ENCODE assay signal across 10 cellular contexts in genomic region chr1:205976708-205977107, GRCh38. TPM values are rescaled to one million over a fixed set of nuclear protein-coding genes. Genes with fewer than 3 reads are reported as not detected.
DNase-seq lines count a peak whose midpoint lies in the region; ATAC-seq, FAIRE-seq and TF ChIP-seq lines count a peak whose summit lies in the region.
"Had no signal": no experiment of that assay in that cellular context is flagged by ENCODE, and none has a peak within 500 bp of the region (broad histone marks: within the 10 kb centered on the region; RNA-seq: fewer than 3 reads in every experiment).

No MANE protein-coding gene starts in this region.

- DNase-seq in ELF-1 (ENCODE audit: low read depth, low spot score): peak; percentile 56
- peak; percentile 49 for DNase-seq in NCI-H510A treated with DMSO at 0.1 percent for 48 hours (lab: John Stamatoyannopoulos, UW)
- peak; percentile 12 for DNase-seq in fibroblast of gingiva (ENCODE audit: low read depth)
- DNase-seq in pancreas: no peak
- DNase-seq in KBM-7: no peak
- DNase-seq in progenitor cell of endocrine pancreas (ENCODE audit: low spot score, unreplicated experiment): no peak
- DNase-seq in cerebellar cortex (ENCODE audit: low spot score): no peak
- DNase-seq in cerebellar nuclear complex (lab: John Stamatoyannopoulos, UW): no peak

- H3K4me3 Mint-ChIP-seq in progenitor cell of endocrine pancreas (ENCODE audit: low read depth): no peak overlapping the region
- H3K4me3 Mint-ChIP-seq: activated CD8-positive, alpha-beta T cell treated with anti-CD3 and anti-CD28 coated beads, Interleukin-2, amount 10 ng/mL, durations not matched to agents 7 days and 5 days had no signal

- no peaks in the 10 kb centered on the region for H3K9me3 Mint-ChIP-seq in progenitor cell of endocrine pancreas (ENCODE audit: low read depth)

- peak overlapping the region in 2 of 4 donors; percentile 27 to 34 for H3K27ac ChIP-seq in pancreas
- H3K27ac ChIP-seq: esophagus muscularis mucosa had no signal

- no peak for FAIRE-seq in pancreas (lab: Jason Lieb, UNC)

- TF ChIP-seq CTCF in pancreas (IDR thresholded peaks at IDR 0.05): no peak
- no peak for TF ChIP-seq CTCF in progenitor cell of endocrine pancreas (IDR thresholded peaks at IDR 0.05; ENCODE audit: unreplicated experiment)

- no peak overlapping the region for H3K27ac Mint-ChIP-seq in progenitor cell of endocrine pancreas
- H3K27ac Mint-ChIP-seq: activated CD8-positive, alpha-beta T cell treated with anti-CD3 and anti-CD28 coated beads, Interleukin-2, amount 10 ng/mL, durations not matched to agents 7 days and 5 days had no signal

- H3K4me1 ChIP-seq in pancreas: no peaks in the 10 kb centered on the region

- H3K27me3 Mint-ChIP-seq in progenitor cell of endocrine pancreas: no peaks in the 10 kb centered on the region

- no peak overlapping the region for H3K4me3 ChIP-seq in pancreas
- H3K4me3 ChIP-seq: esophagus muscularis mucosa had no signal

- in situ Hi-C loops in KBM-7 (cut with MboI; ENCODE audit: low pct_unique_long_range_greater_than_20kb, low sequenced_read_pairs): no loop called here

- H3K9me3 ChIP-seq in pancreas: no peaks in the 10 kb centered on the region
- H3K9me3 ChIP-seq: esophagus muscularis mucosa had no signal

- no peaks in the 10 kb centered on the region for H3K36me3 ChIP-seq in pancreas
- H3K36me3 ChIP-seq: esophagus muscularis mucosa had no signal

- no peaks in the 10 kb centered on the region for H3K36me3 Mint-ChIP-seq in progenitor cell of endocrine pancreas (ENCODE audit: insufficient read depth)

- 39 to 47% methylated on average over 7 of the region's 7 CpGs for WGBS in pancreas, 2 donors

- peak in 3 of 4 donors; percentile 44 to 69 (median 53) for ATAC-seq in pancreas

- H3K4me1 Mint-ChIP-seq in progenitor cell of endocrine pancreas (ENCODE audit: low read depth): peaks cover 8% of the 10 kb centered on the region

- intact Hi-C loops in pancreas (cut with DNase I): loop anchor here (5.0 to 10.0 kb wide), 4 partner anchors 52 to 184 kb away; no protein-coding TSS in a partner anchor

- H3K27me3 ChIP-seq in pancreas: no peaks in the 10 kb centered on the region

RNA-seq across cellular contexts. Expression of gene RAB7B, which starts 26.5 kb away (rescaled TPM):
- total RNA-seq in pancreas (1 to 10 TPM in 2 of 6 donors, under 1 TPM in 4; 0.24 to 4.0 (median 0.41) TPM), progenitor cell of endocrine pancreas (0.13 TPM in 1 of 2 replicates, not detected in the other)
- polyA plus RNA-seq in pancreas: under 1 TPM; 0.73 to 0.95 TPM
- total RNA-seq: activated CD8-positive, alpha-beta T cell treated with anti-CD3 and anti-CD28 coated beads, Interleukin-2, amount 10 ng/mL, durations not matched to agents 7 days and 5 days had no signal

RNA-seq across cellular contexts. Expression of gene SLC26A9, which starts 33.5 kb away (rescaled TPM):
- total RNA-seq in pancreas (1 to 10 TPM in 2 of 6 donors, under 1 TPM in 4; 0.56 to 6.5 (median 0.83) TPM), progenitor cell of endocrine pancreas (2.9 and 3.2 TPM in 2 replicates)
- polyA plus RNA-seq in pancreas: 1 to 10 TPM; 1.5 to 2.9 TPM
- total RNA-seq: activated CD8-positive, alpha-beta T cell treated with anti-CD3 and anti-CD28 coated beads, Interleukin-2, amount 10 ng/mL, durations not matched to agents 7 days and 5 days had no signal

RNA-seq across cellular contexts. Expression of gene CTSE, which starts 47.0 kb away (rescaled TPM):
- total RNA-seq in pancreas (10 to 100 TPM in 1 of 6 donors, 1 to 10 TPM in 3, under 1 TPM in 2; 0.51 to 42.4 (median 4.8) TPM), progenitor cell of endocrine pancreas (5.6 and 8.4 TPM in 2 replicates)
- 1 to 10 TPM in 1 of 2 donors, under 1 TPM in 1; 0.63 to 3.8 TPM for polyA plus RNA-seq in pancreas
- total RNA-seq: activated CD8-positive, alpha-beta T cell treated with anti-CD3 and anti-CD28 coated beads, Interleukin-2, amount 10 ng/mL, durations not matched to agents 7 days and 5 days had no signal

Comparison
In these comparisons a context has a peak if more than half of its experiments do, and no peak if none do; other contexts are left out.
1. DNase-seq: peak in ELF-1 (single experiment), NCI-H510A treated with DMSO at 0.1 percent for 48 hours (single experiment) and fibroblast of gingiva (single experiment); none in pancreas (0 of 6), KBM-7 (single experiment), progenitor cell of endocrine pancreas (single experiment), cerebellar cortex (single experiment) and cerebellar nuclear complex (0 of 2).